34 cellular contexts compared by ENCODE assay signal in genomic region chr20:40809361-40809760, GRCh38.
"Had no signal": no experiment of that assay in that cellular context is flagged by ENCODE, and none has a peak within 500 bp of the region (broad histone marks: within the 10 kb centered on the region; RNA-seq: fewer than 3 reads in every experiment).

No MANE protein-coding gene starts in this region.

- H3K9me3 ChIP-seq: MG63 had no signal

- H3K36me3 ChIP-seq: MG63 had no signal

- H3K27ac ChIP-seq: KMS-11 had no signal

- H3K27me3 ChIP-seq: MG63 had no signal

- DNase-seq: Karpas-422, Kasumi-1, MG63, MM.1S, MV-4-11, NCI-H1048, NCI-H1092, NCI-H1092 treated with DMSO at 0.1 percent for 48 hours, NCI-H1105, NCI-H1105 treated with DMSO at 0.1 percent for 48 hours, NCI-H1417, NCI-H1417 treated with DMSO at 0.1 percent for 48 hours, NCI-H1436, NCI-H1436 treated with DMSO at 0.1 percent for 48 hours, NCI-H146, NCI-H1694, NCI-H1694 treated with DMSO at 0.1 percent for 48 hours, NCI-H187, NCI-H187 treated with DMSO at 0.1 percent for 48 hours, NCI-H1930, NCI-H2029, NCI-H2029 treated with DMSO at 0.1 percent for 48 hours, NCI-H2081, NCI-H2081 treated with DMSO at 0.1 percent for 48 hours, NCI-H2107, NCI-H2171, NCI-H2171 treated with DMSO at 0.1 percent for 48 hours, NCI-H2227 treated with DMSO at 0.1 percent for 48 hours, NCI-H226, NCI-H345, NCI-H446, NCI-H446 treated with DMSO at 0.1 percent for 48 hours, NCI-H510A had no signal

- H3K4me3 ChIP-seq: MG63 had no signal
